21 cellular contexts compared by ENCODE assay signal in genomic region chr5:157756122-157756521, GRCh38.
"Had no signal": no experiment of that assay in that cellular context is flagged by ENCODE, and none has a peak within 500 bp of the region (broad histone marks: within the 10 kb centered on the region; RNA-seq: fewer than 3 reads in every experiment).

No MANE protein-coding gene starts in this region.

- ATAC-seq: left cardiac atrium, left colon, left lobe of liver, left lung, left ventricle myocardium superior, lower lobe of right lung, mucosa of descending colon had no signal

- H3K4me3 Mint-ChIP-seq: immature natural killer cell, memory B cell, mesothelial cell of epicardium, naive B cell had no signal

- H3K4me1 Mint-ChIP-seq: immature natural killer cell, memory B cell, mesothelial cell of epicardium had no signal

- DNase-seq: hippocampal formation, hypothalamus, immature natural killer cell, islet precursor cell, kidney, kidney glomerular epithelial cell, left cardiac atrium, left colon, left lung, left ventricle myocardium inferior, left ventricle myocardium superior, lower lobe of right lung, mammary epithelial cell, mesenchymal stem cell, mesendoderm, midbrain, mucosa of descending colon, naive B cell had no signal

- H3K27ac Mint-ChIP-seq: immature natural killer cell, memory B cell, mesothelial cell of epicardium had no signal

- H3K9me3 Mint-ChIP-seq: immature natural killer cell, memory B cell, mesothelial cell of epicardium, naive B cell had no signal
